8 cellular contexts compared by ENCODE assay signal in the genomic region with DNA sequence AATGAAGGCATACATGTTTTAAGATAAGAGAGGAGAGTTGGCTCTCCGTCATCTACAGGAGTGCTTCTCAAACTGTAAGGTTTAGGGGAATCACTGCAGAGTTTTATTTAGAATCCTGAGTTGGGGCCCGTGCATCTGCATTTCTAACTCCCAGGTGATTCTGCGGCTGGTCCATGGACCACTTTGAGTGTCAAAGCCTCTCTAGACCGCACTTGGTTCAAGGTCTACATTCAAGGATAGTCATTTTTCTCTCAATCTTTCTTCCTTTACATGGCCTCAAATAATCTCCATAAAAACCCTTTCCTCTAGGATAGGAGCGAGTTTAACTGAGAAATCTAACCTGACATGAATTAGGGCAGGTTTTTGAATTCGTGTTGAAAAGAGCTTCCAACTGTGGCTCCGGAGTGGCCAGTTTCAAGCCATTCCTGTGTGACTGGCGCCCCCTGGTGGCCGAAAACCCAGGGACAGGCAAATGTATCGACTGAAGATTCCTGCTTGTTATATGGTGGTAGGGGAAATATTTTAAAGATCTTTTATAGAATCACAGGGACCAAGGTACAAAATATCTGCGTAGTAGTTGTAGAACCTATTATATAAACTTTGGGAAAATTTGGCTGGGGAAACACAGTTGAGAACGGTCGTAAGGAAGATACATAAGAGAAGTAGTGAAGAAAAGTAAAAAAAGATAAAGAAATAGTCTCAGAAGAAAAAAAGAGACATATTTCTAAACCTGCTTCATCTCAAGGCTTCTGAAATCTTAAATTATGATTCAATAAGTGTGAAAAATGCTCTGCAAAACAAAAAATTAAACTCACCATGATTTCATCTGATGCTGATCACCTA. TPM values are rescaled to one million over a fixed set of nuclear protein-coding genes. Genes with fewer than 3 reads are reported as not detected.
DNase-seq lines count a peak whose midpoint lies in the region; ATAC-seq and TF ChIP-seq lines count a peak whose summit lies in the region.

No MANE protein-coding gene starts in this region.

- H3K27ac Mint-ChIP-seq in chondrocyte (ENCODE audit: unreplicated experiment), result no peak overlapping the region

- peak; percentile 28 for DNase-seq in AG09309 (ENCODE audit: low read depth)
- peak; percentile 12 for DNase-seq in NCI-H510A (lab: John Stamatoyannopoulos, UW)
- DNase-seq in activated CD4-positive, alpha-beta T cell treated with anti-CD3 and anti-CD28 coated beads for 4 hours, result peak; percentile 89 to 96
- peak; percentile 85 for DNase-seq in chondrocyte (ENCODE audit: low spot score)
- peak; percentile 84 for DNase-seq in left lobe of liver (ENCODE audit: low spot score)
- peak; percentile 79 to 97 for DNase-seq in stimulated activated CD4-positive, alpha-beta T cell treated with anti-CD3 and anti-CD28 coated beads, Interleukin-4, amount 100 ng/mL, for 4 hours

- H3K4me1 Mint-ChIP-seq in chondrocyte (ENCODE audit: low read depth), result no peaks in the 10 kb centered on the region

- no peak overlapping the region for H3K4me3 Mint-ChIP-seq in chondrocyte (ENCODE audit: unreplicated experiment)

- TF ChIP-seq CTCF in AG09309 (IDR thresholded peaks at IDR 0.05; ENCODE audit: control insufficient read depth, insufficient read depth, low read depth, low read length, missing control alignments) (peak; percentile 93), chondrocyte (IDR thresholded peaks at IDR 0.05) (peak; percentile 99)

- ATAC-seq in GM18868 (IDR thresholded peaks at IDR 0.05; ENCODE audit: unreplicated experiment) (peak; percentile 86), HG03175 (IDR thresholded peaks at IDR 0.05; ENCODE audit: unreplicated experiment) (peak; percentile 58), left lobe of liver (peak; percentile 98)

- no peaks in the 10 kb centered on the region for H3K9me3 Mint-ChIP-seq in chondrocyte (ENCODE audit: low read depth)

- H3K4me3 ChIP-seq in AG09309 (ENCODE audit: control insufficient read depth, low read depth, low read length), result no peak overlapping the region

- no peaks in the 10 kb centered on the region for H3K36me3 Mint-ChIP-seq in chondrocyte (ENCODE audit: low read depth)

- H3K27me3 Mint-ChIP-seq in chondrocyte (ENCODE audit: low read depth), result peaks cover 41% of the 10 kb centered on the region

RNA-seq across cellular contexts. Expression of gene GABRR3, which starts 11.9 kb away (rescaled TPM):
- total RNA-seq in chondrocyte (not detected in 3 replicates), left lobe of liver (not detected)

RNA-seq across cellular contexts. Expression of gene RIOX2, which starts 51.0 kb away (rescaled TPM):
- total RNA-seq in chondrocyte (26.5 to 35.2 TPM (median 27.1 TPM) in 3 replicates), left lobe of liver (10.1 TPM)

Comparison
In these comparisons a context has a peak if more than half of its experiments do, and no peak if none do; other contexts are left out.
1. DNase-seq: peak in every context shown above with its lines; median percentile 92 in activated CD4-positive, alpha-beta T cell treated with anti-CD3 and anti-CD28 coated beads for 4 hours; 88 in stimulated activated CD4-positive, alpha-beta T cell treated with anti-CD3 and anti-CD28 coated beads, Interleukin-4, amount 100 ng/mL, for 4 hours; 85 in chondrocyte; 84 in left lobe of liver; 28 in AG09309; 12 in NCI-H510A.